In the genomic region with DNA sequence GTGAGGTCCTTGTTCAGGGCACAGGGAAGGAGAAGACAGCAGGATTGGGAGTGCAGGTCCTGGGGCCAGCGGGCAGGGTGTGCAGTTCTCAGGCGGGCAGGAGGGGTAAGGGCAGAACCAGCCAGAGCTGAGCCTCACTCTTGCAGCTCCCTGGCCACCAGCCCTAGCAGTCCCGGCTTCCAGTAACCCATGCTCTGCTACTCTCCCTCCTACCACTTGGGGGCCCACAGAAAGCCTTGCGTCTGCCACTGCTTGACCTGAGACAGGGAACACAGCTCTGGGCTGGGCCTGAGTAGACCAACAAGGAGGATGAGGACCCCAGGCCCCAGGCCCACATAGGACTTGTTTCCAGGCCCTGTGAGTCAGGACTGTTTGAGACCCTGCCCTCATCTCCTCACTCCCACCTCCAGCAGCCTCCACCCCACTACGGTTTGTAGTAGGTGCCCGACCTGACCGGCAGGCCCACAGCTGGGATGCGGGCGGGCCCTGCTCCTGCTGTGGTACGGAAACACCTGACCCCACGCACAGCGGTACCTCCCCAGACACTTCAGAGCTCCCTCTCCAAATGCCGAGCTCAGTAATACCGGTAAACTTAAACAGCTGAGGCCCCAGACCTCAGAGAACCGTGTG, we compare ENCODE assay signal across 9 cellular contexts. TPM values are rescaled to one million over a fixed set of nuclear protein-coding genes. Genes with fewer than 3 reads are reported as not detected.
DNase-seq lines count a peak whose midpoint lies in the region; ATAC-seq, FAIRE-seq and TF ChIP-seq lines count a peak whose summit lies in the region.
"Had no signal": no experiment of that assay in that cellular context is flagged by ENCODE, and none has a peak within 500 bp of the region (broad histone marks: within the 10 kb centered on the region; RNA-seq: fewer than 3 reads in every experiment).

No MANE protein-coding gene starts in this region.

- H3K27me3 ChIP-seq in HAP-1 (ENCODE audit: low read depth) (no peaks in the 10 kb centered on the region), gastroesophageal sphincter (no peaks in the 10 kb centered on the region)

- no peak for TF ChIP-seq EP300 in gastroesophageal sphincter (IDR thresholded peaks at IDR 0.05)

- no peak overlapping the region for H3K4me3 Mint-ChIP-seq in progenitor cell of endocrine pancreas (ENCODE audit: low read depth)

- H3K27ac Mint-ChIP-seq in progenitor cell of endocrine pancreas = no peak overlapping the region

- TF ChIP-seq POLR2A in gastroesophageal sphincter (IDR thresholded peaks at IDR 0.05) = no peak

- ATAC-seq in gastroesophageal sphincter (peak; percentile 44), HG02610 (IDR thresholded peaks at IDR 0.05; ENCODE audit: unreplicated experiment) (no peak), HG03025 (IDR thresholded peaks at IDR 0.05; ENCODE audit: low FRiP score, unreplicated experiment) (no peak)

- DNase-seq in D721Med (ENCODE audit: insufficient read length, low spot score) (no peak), HAP-1 (ENCODE audit: low spot score in 2 of 2) (peak; percentile 8 to 57), RPMI8226 (peak; percentile 53), progenitor cell of endocrine pancreas (ENCODE audit: low spot score, unreplicated experiment) (peak; percentile 34), GM19238 (ENCODE audit: insufficient read length, low spot score) (no peak)

- TF ChIP-seq CTCF in D721Med (IDR thresholded peaks at IDR 0.05; ENCODE audit: insufficient read depth, missing control alignments) = peak; percentile 37
- peak in 2 of 4 experiments; percentile 6 to 40 for TF ChIP-seq CTCF in gastroesophageal sphincter (IDR thresholded peaks at IDR 0.05)
- peak; percentile 67 for TF ChIP-seq CTCF in progenitor cell of endocrine pancreas (IDR thresholded peaks at IDR 0.05; ENCODE audit: unreplicated experiment)

- no peak for FAIRE-seq in D721Med (lab: Jason Lieb, UNC)

- H3K9me3 ChIP-seq in HAP-1 = no peaks in the 10 kb centered on the region
- no peaks in the 10 kb centered on the region for H3K9me3 ChIP-seq in gastroesophageal sphincter

- H3K4me3 ChIP-seq in HAP-1 = no peak overlapping the region
- H3K4me3 ChIP-seq in gastroesophageal sphincter = no peak overlapping the region

- peaks cover 2% of the 10 kb centered on the region for H3K36me3 Mint-ChIP-seq in progenitor cell of endocrine pancreas (ENCODE audit: insufficient read depth)

- WGBS in gastroesophageal sphincter (ENCODE audit: low coverage in 1 of 2), 2 donors = 80% methylated on average over 2 of the region's 15 CpGs; no CpG with 5 or more reads in 1 of the 2 donors

- H3K4me1 Mint-ChIP-seq in progenitor cell of endocrine pancreas (ENCODE audit: low read depth) = peaks cover 14% of the 10 kb centered on the region

- in situ Hi-C loops in HAP-1 (cut with MboI; ENCODE audit: low sequenced_read_pairs) = no loop called here

- H3K4me1 ChIP-seq in HAP-1 (no peaks in the 10 kb centered on the region), gastroesophageal sphincter (peaks cover 0 to 7% (median 0%) of the 10 kb centered on the region in 3 donors)

- H3K27me3 Mint-ChIP-seq in progenitor cell of endocrine pancreas = no peaks in the 10 kb centered on the region

- peaks cover 2% of the 10 kb centered on the region for H3K9me3 Mint-ChIP-seq in progenitor cell of endocrine pancreas (ENCODE audit: low read depth)

- H3K36me3 ChIP-seq in HAP-1 (replicated peaks) (no peaks in the 10 kb centered on the region), gastroesophageal sphincter (no peaks in the 10 kb centered on the region)

- peak overlapping the region in 3 of 4 donors; percentile 4 to 45 (median 14) for H3K27ac ChIP-seq in gastroesophageal sphincter

RNA-seq across cellular contexts. Expression of gene KCNK5, which starts 39.2 kb away (rescaled TPM):
- total RNA-seq in gastroesophageal sphincter = 10 to 100 TPM in 1 of 4 donors, 1 to 10 TPM in 3; 7.3 to 11.5 (median 8.0) TPM
- 2.0 and 2.3 TPM in 2 replicates for total RNA-seq in progenitor cell of endocrine pancreas
- total RNA-seq: LHCN-M2 had no signal

Comparison
In these comparisons a context has a peak if more than half of its experiments do, and no peak if none do; other contexts are left out.
1. DNase-seq: peak in HAP-1 (2 of 2), RPMI8226 (single experiment) and progenitor cell of endocrine pancreas (single experiment); none in D721Med (single experiment) and GM19238 (single experiment).